Comparison of ENCODE assay signal across 14 cellular contexts in the genomic region with DNA sequence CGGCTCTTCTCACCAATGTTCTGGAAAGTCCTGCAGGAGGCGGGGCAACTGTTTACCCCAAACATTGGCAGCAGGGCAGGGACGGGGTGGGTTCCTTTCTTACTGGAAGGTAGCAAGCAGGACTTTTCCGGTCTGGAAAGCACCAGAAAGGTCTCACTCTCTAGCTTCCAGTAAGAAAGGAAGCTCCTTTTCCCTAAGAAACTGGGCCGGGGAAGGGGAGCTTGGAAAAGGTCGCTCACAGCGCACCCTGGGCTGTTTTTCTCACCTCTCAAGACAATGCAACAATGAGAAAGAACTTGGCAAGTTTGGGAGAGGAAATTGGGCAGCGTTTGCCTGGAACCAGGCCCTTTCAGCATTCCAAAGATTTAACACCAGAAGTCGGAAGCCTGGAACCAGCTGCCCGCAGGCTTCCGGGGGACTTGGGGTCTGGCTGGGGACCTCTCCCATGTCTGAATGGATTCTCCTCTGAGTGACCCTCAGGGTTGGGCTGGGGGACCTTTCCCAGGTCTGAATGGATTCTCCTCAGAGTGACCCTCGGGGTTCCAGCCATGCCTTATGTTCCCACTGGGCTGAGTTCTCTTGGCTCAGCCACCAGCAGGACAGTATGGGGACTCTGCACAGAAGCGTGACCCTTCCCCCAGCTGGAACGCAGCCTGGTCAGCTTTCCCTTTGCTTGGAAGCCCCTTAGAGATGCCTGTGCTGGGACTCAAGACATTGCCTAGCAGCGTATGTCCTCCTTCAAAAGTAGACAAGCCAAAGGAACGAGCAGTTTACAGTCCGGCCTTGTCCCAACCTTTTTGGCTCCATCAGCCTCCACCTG.
DNase-seq lines count a peak whose midpoint lies in the region; ATAC-seq and TF ChIP-seq lines count a peak whose summit lies in the region.
"Had no signal": no experiment of that assay in that cellular context is flagged by ENCODE, and none has a peak within 500 bp of the region (broad histone marks: within the 10 kb centered on the region; RNA-seq: fewer than 3 reads in every experiment).

No MANE protein-coding gene starts in this region.

- H3K36me3 Mint-ChIP-seq in CD8-positive, alpha-beta T cell, result peaks cover 46% of the 10 kb centered on the region
- H3K36me3 Mint-ChIP-seq in progenitor cell of endocrine pancreas (ENCODE audit: insufficient read depth), result peaks cover 11% of the 10 kb centered on the region

- H3K27ac Mint-ChIP-seq in CD8-positive, alpha-beta T cell, result peak overlapping the region; percentile 16
- no peak overlapping the region for H3K27ac Mint-ChIP-seq in progenitor cell of endocrine pancreas

- H3K9ac ChIP-seq in skeletal muscle tissue (ENCODE audit: low read depth in 1 of 3, low read length in 3 of 3), result peak overlapping the region; percentile 35 to 45 (median 45)

- H3K27ac ChIP-seq in CD8-positive, alpha-beta T cell (ENCODE audit: low read depth, low read length), result no peak overlapping the region
- peak overlapping the region; percentile 77 for H3K27ac ChIP-seq in layer of hippocampus (ENCODE audit: low read depth, low read length)
- H3K27ac ChIP-seq in skeletal muscle tissue (ENCODE audit: low read depth, low read length), result peak overlapping the region; percentile 81
- H3K27ac ChIP-seq: epithelial cell of prostate had no signal

- no peak overlapping the region for H3K4me3 Mint-ChIP-seq in CD8-positive, alpha-beta T cell
- no peak overlapping the region for H3K4me3 Mint-ChIP-seq in progenitor cell of endocrine pancreas (ENCODE audit: low read depth)

- intact Hi-C loops in CD8-positive, alpha-beta T cell (cut with DNase I, micrococcal nuclease), result no loop called here

- H3K4me1 Mint-ChIP-seq in CD8-positive, alpha-beta T cell (ENCODE audit: low read depth), result peaks cover 15% of the 10 kb centered on the region
- H3K4me1 Mint-ChIP-seq in progenitor cell of endocrine pancreas (ENCODE audit: low read depth), result no peaks in the 10 kb centered on the region

- no peaks in the 10 kb centered on the region for H3K27me3 Mint-ChIP-seq in CD8-positive, alpha-beta T cell (ENCODE audit: low read depth)
- no peaks in the 10 kb centered on the region for H3K27me3 Mint-ChIP-seq in progenitor cell of endocrine pancreas

- H3K4me1 ChIP-seq in CD8-positive, alpha-beta T cell (ENCODE audit: insufficient read depth, low read length), result peaks cover 23% of the 10 kb centered on the region
- peaks cover 49 to 62% (median 51%) of the 10 kb centered on the region in 3 donors for H3K4me1 ChIP-seq in skeletal muscle tissue (ENCODE audit: control insufficient read depth in 3 of 3, insufficient read depth in 3 of 3, low read length in 3 of 3)

- CTCF ChIA-PET in CD8-positive, alpha-beta T cell (lab: Charles Lee), result interaction anchor here (1.0 kb wide), 1 partner anchor 11 kb away, joined by 4 read pairs; no protein-coding TSS in a partner anchor

- no peak for DNase-seq in CD8-positive, alpha-beta T cell
- DNase-seq in dermis blood vessel endothelial cell (peak; percentile 97), NCI-H1930 (lab: John Stamatoyannopoulos, UW) (no peak), HuH-7.5 (ENCODE audit: low spot score) (no peak), progenitor cell of endocrine pancreas (ENCODE audit: low spot score, unreplicated experiment) (no peak)
- DNase-seq in stimulated activated CD4-positive, alpha-beta T cell treated with anti-CD3 and anti-CD28 coated beads, Interleukin-4, amount 100 ng/mL, for 4 hours, result no peak
- DNase-seq: activated CD4-positive, alpha-beta T cell treated with anti-CD3 and anti-CD28 coated beads, Interleukin-2, amount 50 U/mL, for 1 hour; NCI-H146; NCI-H526; RPMI8226; trophoblast cell had no signal

- TF ChIP-seq CTCF in CD8-positive, alpha-beta T cell (IDR thresholded peaks at IDR 0.05), result no peak
- no peak for TF ChIP-seq CTCF in progenitor cell of endocrine pancreas (IDR thresholded peaks at IDR 0.05; ENCODE audit: unreplicated experiment)

- H3K36me3 ChIP-seq in CD8-positive, alpha-beta T cell (ENCODE audit: insufficient read depth, low read length), result peaks cover 5% of the 10 kb centered on the region
- no peaks in the 10 kb centered on the region for H3K36me3 ChIP-seq in skeletal muscle tissue (ENCODE audit: control insufficient read depth in 3 of 3, insufficient read depth in 3 of 3, low read length in 3 of 3)

- no peaks in the 10 kb centered on the region for H3K9me3 Mint-ChIP-seq in CD8-positive, alpha-beta T cell
- no peaks in the 10 kb centered on the region for H3K9me3 Mint-ChIP-seq in progenitor cell of endocrine pancreas (ENCODE audit: low read depth)

- no peak overlapping the region for H3K4me3 ChIP-seq in CD8-positive, alpha-beta T cell (ENCODE audit: low read depth, low read length)
- peak overlapping the region in 1 of 3 donors; percentile 9 for H3K4me3 ChIP-seq in skeletal muscle tissue (ENCODE audit: low read length in 3 of 3)

- ATAC-seq in CD8-positive, alpha-beta T cell, result no peak

- no peaks in the 10 kb centered on the region for H3K9me3 ChIP-seq in CD8-positive, alpha-beta T cell (ENCODE audit: low read length)
- H3K9me3 ChIP-seq in skeletal muscle tissue (ENCODE audit: control insufficient read depth in 3 of 3, low read length in 3 of 3), result no peaks in the 10 kb centered on the region

- no peaks in the 10 kb centered on the region for H3K27me3 ChIP-seq in CD8-positive, alpha-beta T cell (ENCODE audit: insufficient read depth, low read length)
- no peaks in the 10 kb centered on the region for H3K27me3 ChIP-seq in layer of hippocampus (ENCODE audit: control insufficient read depth, insufficient read depth, low read length)
- H3K27me3 ChIP-seq in skeletal muscle tissue (ENCODE audit: control insufficient read depth in 3 of 3, insufficient read depth in 3 of 3, low read length in 3 of 3), result peaks cover 5 to 20% (median 7%) of the 10 kb centered on the region in 3 donors

- POLR2A ChIA-PET in CD8-positive, alpha-beta T cell (lab: Charles Lee), result no interaction called here
